ENCODE assay signal across 9 cellular contexts in the genomic region with DNA sequence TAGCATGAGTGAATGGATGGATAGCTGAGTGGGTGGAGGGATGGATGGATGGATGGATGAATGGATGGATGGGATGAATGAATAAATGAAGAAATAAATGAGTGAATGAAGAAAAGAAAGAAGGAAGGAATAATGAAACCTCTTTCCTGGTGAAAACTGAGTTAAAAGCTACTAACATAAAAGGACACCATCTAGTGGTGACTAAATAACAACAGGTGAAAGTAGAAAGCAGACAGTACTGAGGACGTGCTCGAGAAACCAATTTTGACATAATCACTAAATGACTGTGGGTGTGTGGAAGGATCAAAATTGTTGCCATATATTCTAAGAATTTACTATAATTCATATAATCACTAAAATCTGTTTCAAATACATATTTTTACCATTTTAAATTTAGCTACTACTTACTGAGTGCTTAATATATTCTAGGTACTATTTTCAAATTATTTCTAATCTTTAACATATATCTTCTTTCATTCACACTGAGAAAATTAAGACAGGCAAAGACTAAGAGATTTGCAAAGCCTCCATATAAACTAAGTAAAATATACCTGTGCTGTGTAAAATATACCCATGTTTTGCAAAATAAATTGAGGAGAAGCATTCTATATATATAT.
A peak's percentile ranks its signal among the peaks of the same experiment; 100 is the strongest.
DNase-seq lines count a peak whose midpoint lies in the region; ATAC-seq, FAIRE-seq and TF ChIP-seq lines count a peak whose summit lies in the region.
"Had no signal": no experiment of that assay in that cellular context is flagged by ENCODE, and none has a peak within 500 bp of the region (broad histone marks: within the 10 kb centered on the region; RNA-seq: fewer than 3 reads in every experiment).

No MANE protein-coding gene starts in this region.

- TF ChIP-seq CTCF in H1 (IDR thresholded peaks at IDR 0.05; ENCODE audit: control extremely low read depth in 1 of 3, insufficient read depth in 1 of 3, low read depth in 1 of 3, low read length in 3 of 3) (peak in 2 of 3 experiments; percentile 28 to 56; a peak in 2 of 4 replicates), psoas muscle (IDR thresholded peaks at IDR 0.05) (peak; percentile 24)

- H2BK5ac ChIP-seq in H1 (ENCODE audit: low read depth, low read length): no peak overlapping the region

- peak; percentile 62 to 64 for TF ChIP-seq RAD21 in H1 (IDR thresholded peaks at IDR 0.05 in 1 of 2, conservative IDR thresholded peaks at IDR 0.05 in 1 of 2; ENCODE audit: low read depth in 2 of 2, low read length in 2 of 2)

- no peaks in the 10 kb centered on the region for H3K4me1 Mint-ChIP-seq in activated CD8-positive, alpha-beta memory T cell treated with anti-CD3 and anti-CD28 coated beads, Interleukin-2, amount 10 ng/mL, durations not matched to agents 7 days and 5 days

- peak; percentile 78 for FAIRE-seq in H1 (lab: Jason Lieb, UNC)

- H3K9me3 ChIP-seq in H1 (ENCODE audit: insufficient read depth in 2 of 2, low read depth in 1 of 2, low read length in 1 of 2) (no peaks in the 10 kb centered on the region), psoas muscle (no peaks in the 10 kb centered on the region)
- H3K9me3 ChIP-seq: BLaER1 treated with 17β-estradiol and CSF1 and Interleukin-3, amounts not matched to agents 10 nM and 100 nM had no signal

- CTCF ChIA-PET in H1 (lab: Charles Lee; ENCODE audit: partially characterized antibody): interaction anchor here (0.6 to 4.2 kb wide), 25 partner anchors 11 to 950 kb away, joined by 3 to 18 read pairs (median 3); no protein-coding TSS in a partner anchor
- CTCF ChIA-PET in activated CD8-positive, alpha-beta memory T cell treated with anti-CD3 and anti-CD28 coated beads, Interleukin-2, amount 10 ng/mL, durations not matched to agents 7 days and 5 days (lab: Charles Lee): no interaction called here

- H4K5ac ChIP-seq in H1 (ENCODE audit: insufficient read length, low read depth, low read length): no peak overlapping the region

- H4K8ac ChIP-seq in H1 (ENCODE audit: extremely low read depth, insufficient read depth, low read length): no peak overlapping the region

- ATAC-seq in HG03103 (IDR thresholded peaks at IDR 0.05; ENCODE audit: low read depth, unreplicated experiment): peak; percentile 60
- ATAC-seq in psoas muscle: no peak
- no peak for ATAC-seq in activated naive CD4-positive, alpha-beta T cell treated with anti-CD3 and anti-CD28 coated beads, Interleukin-2, amount 50 U/mL, for 72 hours
- no peak for ATAC-seq in activated CD8-positive, alpha-beta memory T cell treated with anti-CD3 and anti-CD28 coated beads, Interleukin-2, amount 10 ng/mL, durations not matched to agents 7 days and 5 days

- no peak overlapping the region for H2AK5ac ChIP-seq in H1 (ENCODE audit: low read depth, low read length)

- no peak overlapping the region for H2BK120ac ChIP-seq in H1 (replicated peaks; ENCODE audit: low read depth, low read length)

- TF ChIP-seq EP300 in H1 (IDR thresholded peaks at IDR 0.05; ENCODE audit: borderline replicate concordance in 1 of 2, low read depth in 2 of 2, low read length in 2 of 2): no peak

- H3K4me3 ChIP-seq in H1 (ENCODE audit: extremely low read depth in 1 of 4, insufficient read depth in 2 of 4, low read depth in 3 of 4, low read length in 4 of 4): no peak overlapping the region
- H3K4me3 ChIP-seq in psoas muscle: no peak overlapping the region
- H3K4me3 ChIP-seq: BLaER1 treated with 17β-estradiol and CSF1 and Interleukin-3, amounts not matched to agents 10 nM and 100 nM had no signal

- H3K27ac ChIP-seq in H1 (ENCODE audit: low read depth, low read length) (no peak overlapping the region), psoas muscle (no peak overlapping the region)
- H3K27ac ChIP-seq: BLaER1 treated with 17β-estradiol and CSF1 and Interleukin-3, amounts not matched to agents 10 nM and 100 nM had no signal

- H3K36me3 Mint-ChIP-seq in activated naive CD4-positive, alpha-beta T cell treated with anti-CD3 and anti-CD28 coated beads, Interleukin-2, amount 50 U/mL, for 72 hours: no peaks in the 10 kb centered on the region
- H3K36me3 Mint-ChIP-seq in activated CD8-positive, alpha-beta memory T cell treated with anti-CD3 and anti-CD28 coated beads, Interleukin-2, amount 10 ng/mL, durations not matched to agents 7 days and 5 days: no peaks in the 10 kb centered on the region

- H3K27me3 ChIP-seq in H1 (replicated peaks in 1 of 4; ENCODE audit: control insufficient read depth in 3 of 4, extremely low read depth in 1 of 4, insufficient read depth in 3 of 4, low read length in 3 of 4) (no peaks in the 10 kb centered on the region), psoas muscle (ENCODE audit: insufficient read depth in 3 of 3, low read length in 2 of 3) (no peaks in the 10 kb centered on the region)
- H3K27me3 ChIP-seq: BLaER1 treated with 17β-estradiol and CSF1 and Interleukin-3, amounts not matched to agents 10 nM and 100 nM had no signal

- H3K4me1 ChIP-seq in H1 (replicated peaks in 1 of 4; ENCODE audit: control insufficient read depth in 3 of 4, insufficient read depth in 4 of 4, low read length in 3 of 4) (no peaks in the 10 kb centered on the region), psoas muscle (no peaks in the 10 kb centered on the region)
- H3K4me1 ChIP-seq: BLaER1 treated with 17β-estradiol and CSF1 and Interleukin-3, amounts not matched to agents 10 nM and 100 nM had no signal

- no peak overlapping the region for H4K91ac ChIP-seq in H1 (replicated peaks; ENCODE audit: insufficient read length, low read length)

- H3K4me2 ChIP-seq in H1 (ENCODE audit: insufficient read depth in 1 of 2, low read depth in 2 of 2, low read length in 2 of 2): no peak overlapping the region
- H3K4me2 ChIP-seq: BLaER1 treated with 17β-estradiol and CSF1 and Interleukin-3, amounts not matched to agents 10 nM and 100 nM had no signal

- H2AFZ ChIP-seq in H1 (ENCODE audit: low read length): no peak overlapping the region

- H3K27ac Mint-ChIP-seq in activated naive CD4-positive, alpha-beta T cell treated with anti-CD3 and anti-CD28 coated beads, Interleukin-2, amount 50 U/mL, for 72 hours: no peak overlapping the region
- H3K27ac Mint-ChIP-seq in activated CD8-positive, alpha-beta memory T cell treated with anti-CD3 and anti-CD28 coated beads, Interleukin-2, amount 10 ng/mL, durations not matched to agents 7 days and 5 days: no peak overlapping the region

- POLR2A ChIA-PET in H1 (lab: Charles Lee; ENCODE audit: partially characterized antibody): no interaction called here

- H3K79me1 ChIP-seq in H1 (ENCODE audit: low read depth, low read length): no peaks in the 10 kb centered on the region

- no peak overlapping the region for H2BK20ac ChIP-seq in H1 (ENCODE audit: low read length)

- no peak overlapping the region for H3K14ac ChIP-seq in H1 (ENCODE audit: insufficient read length)

- no peaks in the 10 kb centered on the region for H3K79me2 ChIP-seq in H1 (ENCODE audit: control insufficient read depth in 1 of 2, insufficient read depth in 2 of 2, low read length in 2 of 2)

- H3K9me3 Mint-ChIP-seq in activated naive CD4-positive, alpha-beta T cell treated with anti-CD3 and anti-CD28 coated beads, Interleukin-2, amount 50 U/mL, for 72 hours: peaks cover 0 to 4% of the 10 kb centered on the region in 2 donors
- peaks cover 2% of the 10 kb centered on the region for H3K9me3 Mint-ChIP-seq in activated CD8-positive, alpha-beta memory T cell treated with anti-CD3 and anti-CD28 coated beads, Interleukin-2, amount 10 ng/mL, durations not matched to agents 7 days and 5 days (ENCODE audit: low read depth)

- no peak overlapping the region for H3K56ac ChIP-seq in H1 (replicated peaks; ENCODE audit: insufficient read length, low read depth, low read length)

- no peak overlapping the region for H2BK12ac ChIP-seq in H1 (ENCODE audit: low read depth, low read length)

- H3K18ac ChIP-seq in H1 (ENCODE audit: extremely low read depth, low read length): no peak overlapping the region

- no peak overlapping the region for H3K4ac ChIP-seq in H1 (replicated peaks; ENCODE audit: insufficient read length, low read depth, low read length)

- no peaks in the 10 kb centered on the region for H3K36me3 ChIP-seq in H1 (ENCODE audit: control insufficient read depth in 2 of 4, insufficient read depth in 4 of 4, low read length in 3 of 4)
- H3K36me3 ChIP-seq in psoas muscle (ENCODE audit: insufficient read depth in 1 of 2, low read depth in 1 of 2): no peaks in the 10 kb centered on the region
- H3K36me3 ChIP-seq: BLaER1 treated with 17β-estradiol and CSF1 and Interleukin-3, amounts not matched to agents 10 nM and 100 nM had no signal

- intact Hi-C loops in psoas muscle (cut with DNase I): no loop called here

- no peaks in the 10 kb centered on the region; the same call in 1 of the 2 replicates for H3K23me2 ChIP-seq in H1 (ENCODE audit: low read depth, low read length)

- H3K23ac ChIP-seq in H1 (ENCODE audit: insufficient read length): no peak overlapping the region

- WGBS in H1 (ENCODE audit: extremely low coverage in 1 of 2, insufficient coverage in 1 of 2, insufficient read length in 1 of 2, insufficient replicate concordance in 2 of 2, low coverage in 1 of 2, low lambda C conversion rate in 2 of 2, missing lambda C conversion rate in 1 of 2), 2 experiments: 59% methylated on average over 2 of the region's 2 CpGs; no CpG with 5 or more reads in 1 of the 2 experiments
- 2 to 10% (median 8%) methylated on average over 2 of the region's 2 CpGs for WGBS in psoas muscle, 3 donors

- DNase-seq in NCI-H1092 treated with DMSO at 0.1 percent for 48 hours (lab: John Stamatoyannopoulos, UW) (peak; percentile 49), NCI-H1092 (lab: John Stamatoyannopoulos, UW) (no peak), NCI-H69 (lab: John Stamatoyannopoulos, UW) (peak; percentile 69), H1 (ENCODE audit: low read depth in 1 of 2, low spot score in 2 of 2) (no peak), psoas muscle (no peak)
- no peak for DNase-seq in activated naive CD4-positive, alpha-beta T cell treated with anti-CD3 and anti-CD28 coated beads, Interleukin-2, amount 50 U/mL, for 72 hours (ENCODE audit: low spot score in 2 of 2)
- no peak for DNase-seq in activated CD8-positive, alpha-beta memory T cell treated with anti-CD3 and anti-CD28 coated beads, Interleukin-2, amount 10 ng/mL, durations not matched to agents 7 days and 5 days

- no peak for TF ChIP-seq POLR2A in H1 (IDR thresholded peaks at IDR 0.05; ENCODE audit: control extremely low read depth in 1 of 2, low read depth in 2 of 2, low read length in 2 of 2)

- H3K4me3 Mint-ChIP-seq in activated CD8-positive, alpha-beta memory T cell treated with anti-CD3 and anti-CD28 coated beads, Interleukin-2, amount 10 ng/mL, durations not matched to agents 7 days and 5 days: no peak overlapping the region

- no peak overlapping the region for H3K9ac ChIP-seq in H1 (replicated peaks in 1 of 4; ENCODE audit: extremely low read depth in 1 of 4, low read depth in 3 of 4, low read length in 3 of 4)
- H3K9ac ChIP-seq: BLaER1 treated with 17β-estradiol and CSF1 and Interleukin-3, amounts not matched to agents 10 nM and 100 nM had no signal

- H2BK15ac ChIP-seq in H1 (ENCODE audit: low read length): no peak overlapping the region

- no peaks in the 10 kb centered on the region for H3K27me3 Mint-ChIP-seq in activated CD8-positive, alpha-beta memory T cell treated with anti-CD3 and anti-CD28 coated beads, Interleukin-2, amount 10 ng/mL, durations not matched to agents 7 days and 5 days

- H4K20me1 ChIP-seq in H1 (replicated peaks in 1 of 2; ENCODE audit: control insufficient read depth in 1 of 2, insufficient read depth in 2 of 2, low read length in 2 of 2): no peaks in the 10 kb centered on the region
- H4K20me1 ChIP-seq: BLaER1 treated with 17β-estradiol and CSF1 and Interleukin-3, amounts not matched to agents 10 nM and 100 nM had no signal

Comparison
In these comparisons a context has a peak if more than half of its experiments do, and no peak if none do; other contexts are left out.
1. DNase-seq: peak in NCI-H1092 treated with DMSO at 0.1 percent for 48 hours (single experiment) and NCI-H69 (single experiment); none in NCI-H1092 (single experiment), H1 (0 of 2), psoas muscle (0 of 2), activated naive CD4-positive, alpha-beta T cell treated with anti-CD3 and anti-CD28 coated beads, Interleukin-2, amount 50 U/mL, for 72 hours (0 of 2) and activated CD8-positive, alpha-beta memory T cell treated with anti-CD3 and anti-CD28 coated beads, Interleukin-2, amount 10 ng/mL, durations not matched to agents 7 days and 5 days (single experiment).